In the genomic region with DNA sequence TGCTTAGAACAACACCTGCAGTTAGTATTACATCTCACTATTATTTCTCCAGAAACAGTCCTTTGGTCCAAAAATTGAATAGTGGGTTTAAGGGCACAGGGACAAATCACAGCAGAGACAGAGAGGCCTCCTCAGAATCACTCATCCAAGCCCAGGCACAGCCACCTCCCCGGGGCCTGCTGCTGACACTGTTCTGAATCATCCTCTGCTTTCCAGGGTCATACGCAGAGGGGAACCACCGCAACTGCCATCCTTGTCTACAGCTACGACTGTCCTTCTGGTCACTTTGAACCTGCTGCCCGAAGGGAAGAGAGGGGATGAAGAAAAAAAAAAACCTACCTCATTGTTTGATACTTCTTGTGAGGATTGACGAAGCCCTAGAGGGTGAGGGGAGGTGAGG, we compare ENCODE assay signal across 17 cellular contexts. TPM values are rescaled to one million over a fixed set of nuclear protein-coding genes. Genes with fewer than 3 reads are reported as not detected.
DNase-seq lines count a peak whose midpoint lies in the region; ATAC-seq and TF ChIP-seq lines count a peak whose summit lies in the region.
"Had no signal": no experiment of that assay in that cellular context is flagged by ENCODE, and none has a peak within 500 bp of the region (broad histone marks: within the 10 kb centered on the region; RNA-seq: fewer than 3 reads in every experiment).

No MANE protein-coding gene starts in this region.

- H3K9me3 ChIP-seq in RWPE2 (ENCODE audit: severe bottlenecking), result no peaks in the 10 kb centered on the region
- no peaks in the 10 kb centered on the region for H3K9me3 ChIP-seq in upper lobe of right lung
- no peaks in the 10 kb centered on the region for H3K9me3 ChIP-seq in ascending aorta
- H3K9me3 ChIP-seq: BLaER1, vagina had no signal

- TF ChIP-seq CTCF in RWPE2 (IDR thresholded peaks at IDR 0.05; ENCODE audit: poor library complexity, severe bottlenecking), result no peak
- TF ChIP-seq CTCF in upper lobe of right lung (IDR thresholded peaks at IDR 0.05), result no peak
- no peak for TF ChIP-seq CTCF in ascending aorta (IDR thresholded peaks at IDR 0.05)

- DNase-seq in stimulated activated CD4-positive, alpha-beta T cell treated with anti-CD3 and anti-CD28 coated beads, Interleukin-1b, Interleukin-23, amount 100 ng/mL, for 48 hours, result peak; percentile 44
- DNase-seq in stimulated activated CD4-positive, alpha-beta T cell treated with anti-CD3 and anti-CD28 coated beads, Interleukin-4, amount 100 ng/mL, for 24 hours, result no peak
- DNase-seq in RWPE2 (ENCODE audit: low spot score), result no peak
- peak; percentile 3 for DNase-seq in hepatic stellate cell (ENCODE audit: low spot score)
- no peak for DNase-seq in upper lobe of right lung
- DNase-seq in ascending aorta (ENCODE audit: low spot score in 2 of 2), result no peak
- DNase-seq in NCI-H1048 (lab: John Stamatoyannopoulos, UW), result no peak
- DNase-seq: erythroblast, left cardiac atrium, NCI-H146, NCI-H510A treated with DMSO at 0.1 percent for 48 hours, PC-9, T-helper 2 cell had no signal

- H3K27ac ChIP-seq in RWPE2 (ENCODE audit: poor library complexity, severe bottlenecking), result no peak overlapping the region
- no peak overlapping the region for H3K27ac ChIP-seq in upper lobe of right lung
- H3K27ac ChIP-seq in ascending aorta, result peak overlapping the region in 1 of 2 donors; percentile 37
- H3K27ac ChIP-seq: BLaER1, PC-9, vagina had no signal

- no peaks in the 10 kb centered on the region for H3K27me3 ChIP-seq in RWPE2 (ENCODE audit: insufficient read depth, poor library complexity, severe bottlenecking)
- H3K27me3 ChIP-seq in upper lobe of right lung, result no peaks in the 10 kb centered on the region
- H3K27me3 ChIP-seq in ascending aorta, result no peaks in the 10 kb centered on the region
- H3K27me3 ChIP-seq: BLaER1, vagina had no signal

- no peaks in the 10 kb centered on the region for H3K36me3 ChIP-seq in RWPE2 (ENCODE audit: low read depth)
- H3K36me3 ChIP-seq in upper lobe of right lung, result no peaks in the 10 kb centered on the region
- H3K36me3 ChIP-seq in ascending aorta, result no peaks in the 10 kb centered on the region
- H3K36me3 ChIP-seq: BLaER1, vagina had no signal

- ATAC-seq in RWPE2 (ENCODE audit: low read depth) (peak; percentile 76), upper lobe of right lung (peak; percentile 19), GM21390 (IDR thresholded peaks at IDR 0.05; ENCODE audit: unreplicated experiment) (no peak)
- ATAC-seq: left cardiac atrium; stimulated activated memory B cell treated with anti-CD40 and anti-IgM and Interleukin-4, amounts not matched to agents 10 μg/mL and 1 μg/mL and 100 μg/mL, for 72 hours had no signal

- no peak overlapping the region for H3K4me3 ChIP-seq in RWPE2 (ENCODE audit: severe bottlenecking)
- H3K4me3 ChIP-seq in upper lobe of right lung, result no peak overlapping the region
- no peak overlapping the region for H3K4me3 ChIP-seq in ascending aorta
- H3K4me3 ChIP-seq: BLaER1, PC-9, vagina had no signal

- intact Hi-C loops in upper lobe of right lung (cut with DNase I) (no loop called here), ascending aorta (cut with DNase I) (no loop called here)

- H3K4me1 ChIP-seq in RWPE2 (ENCODE audit: insufficient read depth, poor library complexity, severe bottlenecking) (peaks cover 33% of the 10 kb centered on the region), upper lobe of right lung (no peaks in the 10 kb centered on the region), ascending aorta (peaks cover 5 to 16% of the 10 kb centered on the region in 2 donors)
- H3K4me1 ChIP-seq: vagina had no signal

RNA-seq across cellular contexts. Expression of gene MAN2A1, which starts 35.3 kb away (rescaled TPM):
- 43.6 TPM for total RNA-seq in upper lobe of right lung
- total RNA-seq in ascending aorta, result 37.0 TPM

Comparison
In these comparisons a context has a peak if more than half of its experiments do, and no peak if none do; other contexts are left out.
1. DNase-seq: peak in stimulated activated CD4-positive, alpha-beta T cell treated with anti-CD3 and anti-CD28 coated beads, Interleukin-1b, Interleukin-23, amount 100 ng/mL, for 48 hours (single experiment) and hepatic stellate cell (single experiment); none in stimulated activated CD4-positive, alpha-beta T cell treated with anti-CD3 and anti-CD28 coated beads, Interleukin-4, amount 100 ng/mL, for 24 hours (single experiment), RWPE2 (single experiment), upper lobe of right lung (single experiment), ascending aorta (0 of 2) and NCI-H1048 (single experiment).